ENCODE assay signal across 16 cellular contexts in genomic region chr2:2232167-2232566, GRCh38.
DNase-seq lines count a peak whose midpoint lies in the region; ATAC-seq and TF ChIP-seq lines count a peak whose summit lies in the region.
"Had no signal": no experiment of that assay in that cellular context is flagged by ENCODE, and none has a peak within 500 bp of the region (broad histone marks: within the 10 kb centered on the region; RNA-seq: fewer than 3 reads in every experiment).

No MANE protein-coding gene starts in this region.

- H3K27me3 ChIP-seq in lower lobe of right lung (ENCODE audit: low read depth), result peaks cover 3% of the 10 kb centered on the region

- H3K9me3 ChIP-seq in lower lobe of right lung, result no peaks in the 10 kb centered on the region

- H3K4me3 ChIP-seq in lower lobe of right lung, result no peak overlapping the region
- H3K4me3 ChIP-seq: PC-9 had no signal

- POLR2A ChIA-PET in GM10248 (lab: Yijun Ruan, JAX), result no interaction called here

- TF ChIP-seq CTCF in lower lobe of right lung (IDR thresholded peaks at IDR 0.05), result no peak
- TF ChIP-seq CTCF in GM10248 (IDR thresholded peaks at IDR 0.05; ENCODE audit: control extremely low read depth, extremely low read depth, low read depth, missing control alignments), result no peak

- CTCF ChIA-PET in GM10248 (lab: Yijun Ruan, JAX), result no interaction called here

- no peak overlapping the region for H3K27ac ChIP-seq in lower lobe of right lung
- H3K27ac ChIP-seq: PC-9 had no signal

- intact Hi-C loops in lower lobe of right lung (cut with DNase I), result no loop called here

- DNase-seq in DMS153 (lab: John Stamatoyannopoulos, UW), result peak; percentile 67
- DNase-seq in NCI-H2029 (lab: John Stamatoyannopoulos, UW), result peak; percentile 78
- peak; percentile 57 for DNase-seq in NCI-H774 (lab: John Stamatoyannopoulos, UW)
- peak; percentile 61 for DNase-seq in lower lobe of right lung
- no peak for DNase-seq in hippocampal formation (lab: John Stamatoyannopoulos, UW)
- no peak for DNase-seq in GM10248 (ENCODE audit: extremely low spot score)
- DNase-seq: AML-193; CD4-positive, CD25-positive, alpha-beta regulatory T cell; H9; Karpas-422; NCI-H187 treated with DMSO at 0.1 percent for 48 hours; NCI-H524; PC-9; T-helper 17 cell had no signal

- ATAC-seq in lower lobe of right lung (peak in 1 of 2 donors; percentile 63), GM18519 (IDR thresholded peaks at IDR 0.05; ENCODE audit: low FRiP score, unreplicated experiment) (no peak)
- ATAC-seq: SK-N-SH treated with all-trans-retinoic acid at 6 μM for 48 hours, T-helper 17 cell had no signal

- H3K4me1 ChIP-seq in lower lobe of right lung, result no peaks in the 10 kb centered on the region

- no peaks in the 10 kb centered on the region for H3K36me3 ChIP-seq in lower lobe of right lung

Comparison
In these comparisons a context has a peak if more than half of its experiments do, and no peak if none do; other contexts are left out.
1. DNase-seq: peak in DMS153 (single experiment), NCI-H2029 (single experiment), NCI-H774 (single experiment) and lower lobe of right lung (single experiment); none in hippocampal formation (0 of 2) and GM10248 (single experiment).